ENCODE assay signal across 11 cellular contexts in the genomic region with DNA sequence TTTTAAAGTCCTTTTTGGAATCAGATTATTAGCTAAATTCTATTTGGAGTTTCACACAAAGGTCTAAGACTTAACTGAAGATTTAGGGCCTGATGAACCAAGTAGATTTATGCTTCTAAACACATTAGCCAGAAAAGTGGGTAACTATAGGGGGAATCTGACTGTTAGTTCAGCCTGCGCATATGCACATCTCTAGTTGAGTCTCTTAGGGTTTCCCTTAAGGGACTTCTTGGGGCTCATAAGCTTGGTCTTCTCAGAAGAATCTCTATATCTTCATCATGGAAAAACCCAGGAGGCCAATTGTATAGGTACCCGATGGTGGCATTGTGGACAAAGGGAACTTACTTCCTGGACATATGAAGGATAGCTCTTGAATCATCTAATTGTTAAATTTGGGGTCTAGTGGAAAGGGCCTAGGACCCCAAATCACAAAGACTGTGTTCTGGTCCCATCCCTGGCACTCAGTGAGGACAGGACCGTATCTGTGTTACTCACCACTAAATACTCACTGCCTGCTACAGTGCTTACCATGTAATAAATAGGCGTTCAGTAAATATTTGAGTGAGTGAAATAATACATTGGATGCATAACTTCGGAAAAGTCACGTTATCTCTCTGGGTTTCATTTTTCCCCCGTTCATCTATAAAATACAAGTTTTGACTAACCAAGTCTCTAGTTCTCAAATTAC.
"Had no signal": no experiment of that assay in that cellular context is flagged by ENCODE, and none has a peak within 500 bp of the region (broad histone marks: within the 10 kb centered on the region; RNA-seq: fewer than 3 reads in every experiment).

No MANE protein-coding gene starts in this region.

- H3K27ac Mint-ChIP-seq: activated T-helper 1 cell treated with anti-CD3 and anti-CD28 coated beads, Interleukin-12 subunit alpha, Interleukin-12 subunit beta, Interleukin-2, Interleukin-4 antibody, amounts not matched to agents 30 ng/mL and 10 ng/mL and 1 ng/mL, durations not matched to agents 14 hours and 24 hours and 36 hours had no signal

- H3K4me1 Mint-ChIP-seq: neural crest cell had no signal

- DNase-seq: activated CD4-positive, alpha-beta T cell treated with anti-CD3 and anti-CD28 coated beads, Interleukin-2, amount 50 U/mL, for 1 hour; activated naive CD4-positive, alpha-beta T cell; islet precursor cell; midbrain; psoas muscle; right lobe of liver; SK-N-SH; stomach had no signal

- ATAC-seq: esophagus mucosa, psoas muscle, right lobe of liver had no signal

- H3K4me3 Mint-ChIP-seq: activated T-helper 1 cell treated with anti-CD3 and anti-CD28 coated beads, Interleukin-12 subunit alpha, Interleukin-12 subunit beta, Interleukin-2, Interleukin-4 antibody, amounts not matched to agents 30 ng/mL and 10 ng/mL and 1 ng/mL, durations not matched to agents 14 hours and 24 hours and 36 hours; neural crest cell had no signal

- H3K9me3 Mint-ChIP-seq: activated T-helper 1 cell treated with anti-CD3 and anti-CD28 coated beads, Interleukin-12 subunit alpha, Interleukin-12 subunit beta, Interleukin-2, Interleukin-4 antibody, amounts not matched to agents 30 ng/mL and 10 ng/mL and 1 ng/mL, durations not matched to agents 14 hours and 24 hours and 36 hours had no signal
